In the genomic region with DNA sequence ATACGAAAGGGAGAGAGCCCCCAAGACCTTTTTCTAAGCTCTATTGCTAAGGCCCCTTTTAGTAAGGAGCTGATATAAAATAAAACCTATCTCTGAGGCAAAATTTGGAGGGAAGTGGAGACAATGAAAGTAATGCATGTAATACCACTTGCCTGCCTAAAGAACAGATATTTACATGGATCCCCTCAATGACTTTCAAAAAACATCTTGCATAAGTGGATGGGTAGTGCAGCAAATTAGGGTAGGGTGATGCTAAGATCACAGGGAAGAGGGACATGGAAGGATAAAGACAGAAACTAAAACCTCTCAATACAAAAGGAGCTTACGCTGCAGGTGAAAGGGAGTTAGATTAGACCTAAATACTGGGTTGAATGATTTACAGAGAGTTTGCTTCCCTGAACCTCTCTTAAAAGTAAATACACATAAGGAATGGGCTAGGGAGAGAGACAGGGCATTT, we compare ENCODE assay signal across 10 cellular contexts. TPM values are rescaled to one million over a fixed set of nuclear protein-coding genes. Genes with fewer than 3 reads are reported as not detected.
DNase-seq lines count a peak whose midpoint lies in the region; ATAC-seq and TF ChIP-seq lines count a peak whose summit lies in the region.
"Had no signal": no experiment of that assay in that cellular context is flagged by ENCODE, and none has a peak within 500 bp of the region (broad histone marks: within the 10 kb centered on the region; RNA-seq: fewer than 3 reads in every experiment).

No MANE protein-coding gene starts in this region.

- no peaks in the 10 kb centered on the region for H3K9me3 Mint-ChIP-seq in natural killer cell

- peaks cover 67% of the 10 kb centered on the region for H3K36me3 ChIP-seq in BE2C
- H3K36me3 ChIP-seq: ovary had no signal

- H3K4me3 Mint-ChIP-seq in natural killer cell, result peak overlapping the region; percentile 89

- DNase-seq in BE2C (no peak), LNCaP clone FGC (ENCODE audit: low read depth) (no peak), choroid plexus epithelial cell (ENCODE audit: low read depth) (no peak), natural killer cell (no peak)
- DNase-seq: ovary, Right ventricle myocardium superior had no signal

- no peaks in the 10 kb centered on the region for H3K27me3 ChIP-seq in BE2C
- H3K27me3 ChIP-seq: ovary had no signal

- H3K9me3 ChIP-seq in BE2C, result no peaks in the 10 kb centered on the region
- H3K9me3 ChIP-seq: ovary had no signal

- TF ChIP-seq CTCF in BE2C (IDR thresholded peaks at IDR 0.05; ENCODE audit: low read depth, low read length) (no peak), LNCaP clone FGC (IDR thresholded peaks at IDR 0.05; ENCODE audit: control insufficient read depth, extremely low read depth, insufficient read depth) (no peak), choroid plexus epithelial cell (conservative IDR thresholded peaks at IDR 0.05; ENCODE audit: low read depth, low read length) (no peak), natural killer cell (IDR thresholded peaks at IDR 0.05) (no peak)

- H3K4me1 Mint-ChIP-seq in natural killer cell, result peaks cover 25% of the 10 kb centered on the region in 2 donors

- ATAC-seq in natural killer cell (no peak), GM19452 (IDR thresholded peaks at IDR 0.05; ENCODE audit: unreplicated experiment) (no peak), GM21447 (IDR thresholded peaks at IDR 0.05; ENCODE audit: unreplicated experiment) (no peak), GM18519 (IDR thresholded peaks at IDR 0.05; ENCODE audit: low FRiP score, unreplicated experiment) (no peak), GM19467 (IDR thresholded peaks at IDR 0.05; ENCODE audit: unreplicated experiment) (no peak)

- intact Hi-C loops in natural killer cell (cut with micrococcal nuclease), result no loop called here

- H3K27ac Mint-ChIP-seq in natural killer cell, result peak overlapping the region; percentile 91 to 97

- H3K4me1 ChIP-seq in BE2C, result no peaks in the 10 kb centered on the region

- no peaks in the 10 kb centered on the region for H3K36me3 Mint-ChIP-seq in natural killer cell

- H3K27me3 Mint-ChIP-seq in natural killer cell (ENCODE audit: low read depth in 2 of 2), result no peaks in the 10 kb centered on the region

- peak overlapping the region; percentile 92 for H3K4me3 ChIP-seq in BE2C (ENCODE audit: low read depth, low read length)
- peak overlapping the region; percentile 67 for H3K4me3 ChIP-seq in LNCaP clone FGC (ENCODE audit: low read depth, low read length)
- H3K4me3 ChIP-seq in choroid plexus epithelial cell (ENCODE audit: low read depth, low read length), result peak overlapping the region; percentile 80

RNA-seq across cellular contexts. Expression of a gene that starts 1.1 kb away (rescaled TPM):
- polyA plus RNA-seq in BE2C (2012; ENCODE audit: insufficient read depth, insufficient read length, low read depth), result 95.0 TPM
- 10 to 100 TPM; 24.2 to 28.1 (median 26.1) TPM for total RNA-seq in natural killer cell

RNA-seq across cellular contexts. Expression of a gene that starts 9.0 kb away (rescaled TPM):
- 207 TPM for polyA plus RNA-seq in BE2C (2012; ENCODE audit: insufficient read depth, insufficient read length, low read depth)
- total RNA-seq in natural killer cell, result 100 to 1,000 TPM in 2 of 3 donors, 10 to 100 TPM in 1; 96.3 to 107 (median 100) TPM

RNA-seq across cellular contexts. Expression of a gene that starts 9.3 kb away (rescaled TPM):
- 99.5 TPM for polyA plus RNA-seq in BE2C (2012; ENCODE audit: insufficient read depth, insufficient read length, low read depth)
- 10 to 100 TPM; 35.0 to 44.5 (median 40.8) TPM for total RNA-seq in natural killer cell

RNA-seq across cellular contexts. Expression of a gene that starts 22.8 kb away (rescaled TPM):
- polyA plus RNA-seq in BE2C (2012; ENCODE audit: insufficient read depth, insufficient read length, low read depth), result 144 TPM
- 10 to 100 TPM; 56.1 to 68.7 (median 59.7) TPM for total RNA-seq in natural killer cell

RNA-seq across cellular contexts. Expression of a gene that starts 30.0 kb away (rescaled TPM):
- polyA plus RNA-seq in BE2C (2012; ENCODE audit: insufficient read depth, insufficient read length, low read depth), result 238 TPM
- 10 to 100 TPM; 63.9 to 73.8 (median 69.5) TPM for total RNA-seq in natural killer cell
